11 cellular contexts compared by ENCODE assay signal in the genomic region with DNA sequence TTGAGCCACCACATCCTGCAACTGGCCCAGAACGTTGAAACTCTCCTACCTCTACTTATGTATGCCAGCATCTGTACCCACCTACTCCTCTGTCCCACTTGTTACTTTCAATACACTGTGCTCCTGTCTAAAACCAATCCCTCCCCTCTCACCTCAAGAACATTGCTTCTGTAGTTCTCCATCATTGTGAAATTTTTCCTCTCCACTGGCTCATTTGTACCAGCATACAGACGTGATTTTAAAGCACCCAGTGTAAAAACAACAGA. TPM values are rescaled to one million over a fixed set of nuclear protein-coding genes. Genes with fewer than 3 reads are reported as not detected.
A peak's percentile ranks its signal among the peaks of the same experiment; 100 is the strongest.
DNase-seq lines count a peak whose midpoint lies in the region; ATAC-seq and TF ChIP-seq lines count a peak whose summit lies in the region.
"Had no signal": no experiment of that assay in that cellular context is flagged by ENCODE, and none has a peak within 500 bp of the region (broad histone marks: within the 10 kb centered on the region; RNA-seq: fewer than 3 reads in every experiment).

No MANE protein-coding gene starts in this region.

- H3K9me3 Mint-ChIP-seq in T-helper 1 cell treated with Interleukin-12 subunit alpha and Interleukin-12 subunit beta and Interleukin-4 antibody, amounts not matched to agents 30 μg/mL and 1 μg/mL, for 36 hours, result no peaks in the 10 kb centered on the region
- H3K9me3 Mint-ChIP-seq in Caco-2 (ENCODE audit: unreplicated experiment), result no peaks in the 10 kb centered on the region

- H3K4me1 ChIP-seq in gastrocnemius medialis, result peaks cover 8 to 12% of the 10 kb centered on the region in 2 donors
- H3K4me1 ChIP-seq in Caco-2, result peaks cover 17% of the 10 kb centered on the region
- peaks cover 0 to 20% (median 1%) of the 10 kb centered on the region in 12 donors for H3K4me1 ChIP-seq in heart left ventricle

- H3K4me1 Mint-ChIP-seq in T-helper 1 cell treated with Interleukin-12 subunit alpha and Interleukin-12 subunit beta and Interleukin-4 antibody, amounts not matched to agents 30 μg/mL and 1 μg/mL, for 36 hours (ENCODE audit: low read depth), result peaks cover 17% of the 10 kb centered on the region
- peaks cover 13% of the 10 kb centered on the region for H3K4me1 Mint-ChIP-seq in Caco-2 (ENCODE audit: low read depth, unreplicated experiment)

- peaks cover 5% of the 10 kb centered on the region for H3K36me3 Mint-ChIP-seq in T-helper 1 cell treated with Interleukin-12 subunit alpha and Interleukin-12 subunit beta and Interleukin-4 antibody, amounts not matched to agents 30 μg/mL and 1 μg/mL, for 36 hours (ENCODE audit: low read depth)
- peaks cover 3% of the 10 kb centered on the region for H3K36me3 Mint-ChIP-seq in Caco-2 (ENCODE audit: insufficient read depth, unreplicated experiment)

- TF ChIP-seq POLR2A in gastrocnemius medialis (IDR thresholded peaks at IDR 0.05), result no peak
- no peak for TF ChIP-seq POLR2A in lower leg skin (IDR thresholded peaks at IDR 0.05)
- no peak for TF ChIP-seq POLR2A in heart left ventricle (IDR thresholded peaks at IDR 0.05)

- in situ Hi-C loops in gastrocnemius medialis (cut with MboI; ENCODE audit: low sequenced_read_pairs in 4 of 4), result no loop called here

- H3K27me3 ChIP-seq in gastrocnemius medialis (no peaks in the 10 kb centered on the region), Caco-2 (replicated peaks; ENCODE audit: control insufficient read depth, insufficient read depth, low read length) (no peaks in the 10 kb centered on the region), heart left ventricle (no peaks in the 10 kb centered on the region)

- no peaks in the 10 kb centered on the region for H3K27me3 Mint-ChIP-seq in T-helper 1 cell treated with Interleukin-12 subunit alpha and Interleukin-12 subunit beta and Interleukin-4 antibody, amounts not matched to agents 30 μg/mL and 1 μg/mL, for 36 hours (ENCODE audit: low read depth)
- H3K27me3 Mint-ChIP-seq in Caco-2 (ENCODE audit: insufficient read depth, unreplicated experiment), result no peaks in the 10 kb centered on the region

- no peak for DNase-seq in T-helper 1 cell
- no peak for DNase-seq in gastrocnemius medialis
- DNase-seq in lower leg skin (ENCODE audit: low spot score in 2 of 2), result no peak
- no peak for DNase-seq in Caco-2
- no peak for DNase-seq in heart left ventricle
- DNase-seq: small intestine had no signal

- CTCF ChIA-PET in Caco-2 (lab: Charles Lee), result no interaction called here

- H3K4me3 ChIP-seq in gastrocnemius medialis (no peak overlapping the region), lower leg skin (ENCODE audit: low read depth, poor library complexity, severe bottlenecking) (no peak overlapping the region), Caco-2 (ENCODE audit: low read depth, low read length) (no peak overlapping the region), heart left ventricle (peak overlapping the region in 1 of 12 donors; percentile 8)

- POLR2A ChIA-PET in Caco-2 (lab: Charles Lee), result no interaction called here

- peak overlapping the region; percentile 74 for H3K27ac Mint-ChIP-seq in T-helper 1 cell treated with Interleukin-12 subunit alpha and Interleukin-12 subunit beta and Interleukin-4 antibody, amounts not matched to agents 30 μg/mL and 1 μg/mL, for 36 hours
- no peak overlapping the region for H3K27ac Mint-ChIP-seq in Caco-2 (ENCODE audit: unreplicated experiment)

- H3K9me3 ChIP-seq in gastrocnemius medialis (no peaks in the 10 kb centered on the region), Caco-2 (no peaks in the 10 kb centered on the region), heart left ventricle (no peaks in the 10 kb centered on the region)

- H3K27ac ChIP-seq in gastrocnemius medialis, result peak overlapping the region; percentile 84 to 91 (median 88)
- H3K27ac ChIP-seq in heart left ventricle, result peak overlapping the region in 1 of 12 donors; percentile 86
- H3K27ac ChIP-seq: 22Rv1, VCaP had no signal

- no peaks in the 10 kb centered on the region for H3K36me3 ChIP-seq in gastrocnemius medialis
- no peaks in the 10 kb centered on the region for H3K36me3 ChIP-seq in Caco-2 (ENCODE audit: control insufficient read depth, insufficient read depth, low read length)
- H3K36me3 ChIP-seq in heart left ventricle, result peaks cover 0 to 10% (median 0%) of the 10 kb centered on the region in 9 donors

- intact Hi-C loops in gastrocnemius medialis (cut with DNase I; ENCODE audit: low total_unique reads) (loop anchor here (1.0 kb wide), 1 partner anchor 25 kb away; a partner anchor contains a TSS), lower leg skin (cut with DNase I; ENCODE audit: low total_unique reads) (no loop called here), Caco-2 (cut with micrococcal nuclease; ENCODE audit: unreplicated experiment) (no loop called here), heart left ventricle (cut with DNase I) (no loop called here)

- WGBS in lower leg skin, 2 donors, result 72 to 80% methylated on average over 2 of the region's 2 CpGs
- WGBS in heart left ventricle, 4 donors, result 74 to 83% (median 79%) methylated on average over 2 of the region's 2 CpGs

- H3K4me3 Mint-ChIP-seq in T-helper 1 cell treated with Interleukin-12 subunit alpha and Interleukin-12 subunit beta and Interleukin-4 antibody, amounts not matched to agents 30 μg/mL and 1 μg/mL, for 36 hours, result peak overlapping the region; percentile 34
- no peak overlapping the region for H3K4me3 Mint-ChIP-seq in Caco-2 (ENCODE audit: unreplicated experiment)

- TF ChIP-seq CTCF in gastrocnemius medialis (IDR thresholded peaks at IDR 0.05 in 4 of 5, conservative IDR thresholded peaks at IDR 0.05 in 1 of 5) (no peak), lower leg skin (IDR thresholded peaks at IDR 0.05) (no peak), Caco-2 (IDR thresholded peaks at IDR 0.05; ENCODE audit: insufficient read depth in 1 of 2, low read depth in 1 of 2, low read length in 1 of 2, severe bottlenecking in 1 of 2, unreplicated experiment in 1 of 2) (no peak), heart left ventricle (IDR thresholded peaks at IDR 0.05) (no peak)

- BruUV-seq in Caco-2 (replicated peaks; lab: Mats Ljungman, UMichigan), result no TSS peak

- peak; percentile 38 for ATAC-seq in HG02588 (IDR thresholded peaks at IDR 0.05; ENCODE audit: unreplicated experiment)
- peak; percentile 18 for ATAC-seq in HG03575 (IDR thresholded peaks at IDR 0.05; ENCODE audit: extremely low read depth, insufficient number of reproducible peaks, low FRiP score, unreplicated experiment)
- ATAC-seq in gastrocnemius medialis, result no peak
- no peak for ATAC-seq in heart left ventricle

RNA-seq across cellular contexts. Expression of a gene that starts 25.5 kb away (rescaled TPM):
- total RNA-seq in gastrocnemius medialis (100 to 1,000 TPM; 213 to 328 (median 254) TPM), lower leg skin (10 to 100 TPM; 52.9 to 59.1 (median 57.6) TPM), Caco-2 (2022) (55.4 and 59.7 TPM in 2 replicates), heart left ventricle (10 to 100 TPM; 71.8 to 87.1 (median 77.3) TPM)
- 10 to 100 TPM; 28.6 to 70.0 TPM for polyA plus RNA-seq in heart left ventricle

RNA-seq across cellular contexts. Expression of a gene that starts 25.7 kb away (rescaled TPM):
- total RNA-seq in gastrocnemius medialis, result 100 to 1,000 TPM; 123 to 226 (median 132) TPM
- total RNA-seq in lower leg skin, result 10 to 100 TPM; 50.5 to 67.9 (median 57.2) TPM
- total RNA-seq in Caco-2 (2022), result 187 TPM in 2 replicates
- 100 to 1,000 TPM in 2 of 9 donors, 10 to 100 TPM in 7; 70.8 to 126 (median 87.6) TPM for total RNA-seq in heart left ventricle
- 10 to 100 TPM; 13.0 to 57.4 TPM for polyA plus RNA-seq in heart left ventricle

Comparison
In these comparisons a context has a peak if more than half of its experiments do, and no peak if none do; other contexts are left out.
1. ATAC-seq: peak in HG02588 (single experiment) and HG03575 (single experiment); none in gastrocnemius medialis (0 of 2) and heart left ventricle (0 of 4).